14 cellular contexts compared by ENCODE assay signal in the genomic region with DNA sequence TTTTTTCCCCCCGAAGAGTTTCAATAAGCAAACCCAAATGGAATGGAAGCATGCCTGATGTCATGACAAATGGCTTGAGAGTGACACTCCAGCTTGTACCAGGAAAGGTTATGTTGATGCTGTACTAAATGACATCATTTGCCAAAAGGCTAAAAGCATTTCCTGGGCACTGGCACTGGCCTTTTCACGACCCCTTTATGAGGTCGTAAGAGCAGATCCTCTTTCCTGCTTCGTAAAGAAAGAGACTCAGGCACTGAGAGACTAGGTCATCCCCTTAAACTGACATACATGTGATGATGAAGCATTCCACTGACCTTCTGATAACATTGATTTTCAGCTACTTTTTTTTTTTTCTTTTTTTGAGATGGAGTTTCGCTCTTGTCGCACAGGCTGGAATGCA. TPM values are rescaled to one million over a fixed set of nuclear protein-coding genes. Genes with fewer than 3 reads are reported as not detected.
"Had no signal": no experiment of that assay in that cellular context is flagged by ENCODE, and none has a peak within 500 bp of the region (broad histone marks: within the 10 kb centered on the region; RNA-seq: fewer than 3 reads in every experiment).

No MANE protein-coding gene starts in this region.

- H3K9me3 ChIP-seq: left lung, thyroid gland had no signal

- H3K4me3 ChIP-seq: left lung, thyroid gland had no signal

- DNase-seq: activated CD4-positive, alpha-beta T cell treated with anti-CD3 and anti-CD28 coated beads for 4 hours; activated CD8-positive, alpha-beta T cell treated with anti-CD3 and anti-CD28 coated beads for 36 hours; activated effector memory CD4-positive, alpha-beta T cell treated with anti-CD3 and anti-CD28 coated beads, Interleukin-2, amount 50 U/mL, for 16 hours; activated T-cell treated with anti-CD3 and anti-CD28 coated beads, Interleukin-2, amount 50 U/mL, for 48 hours; islet precursor cell; left lung; mammary epithelial cell; naive B cell; retina; stimulated activated CD4-positive, alpha-beta T cell treated with anti-CD3 and anti-CD28 coated beads, Interleukin-12 subunit alpha, Interleukin-12 subunit beta, amount 100 ng/mL, for 4 hours; stimulated activated CD4-positive, alpha-beta T cell treated with anti-CD3 and anti-CD28 coated beads, Interleukin-2, amount 100 ng/mL, for 24 hours; thyroid gland had no signal

- H3K27me3 ChIP-seq: left lung, thyroid gland had no signal

- ATAC-seq: activated CD8-positive, alpha-beta T cell treated with anti-CD3 and anti-CD28 coated beads for 36 hours; left lung; stimulated activated effector memory CD8-positive, alpha-beta T cell treated with anti-CD3 and anti-CD28 coated beads, Interleukin-12 subunit alpha, Interleukin-12 subunit beta, amount 100 ng/mL, for 72 hours had no signal

- H3K36me3 ChIP-seq: thyroid gland had no signal

- FAIRE-seq: endometrium had no signal

- H3K27ac ChIP-seq: left lung, thyroid gland had no signal

RNA-seq across cellular contexts. Expression of gene CEP295NL, which starts 30.5 kb away (rescaled TPM):
- polyA plus RNA-seq: mammary epithelial cell had no signal
